ENCODE assay signal across 1 cellular context in genomic region chr4:8585721-8586161, GRCh38.
TF ChIP-seq lines count a peak whose summit lies in the region.

No MANE protein-coding gene starts in this region.

TF ChIP-seq in H1, 55 proteins besides CTCF, POLR2A, EP300 and RAD21:
- TF ChIP-seq RNF2 (IDR thresholded peaks at IDR 0.05; ENCODE audit: borderline replicate concordance, low read depth, low read length, missing control alignments, poor library complexity, severe bottlenecking) (no peak), ASH2L (IDR thresholded peaks at IDR 0.05; ENCODE audit: low read length) (no peak), ZNF274 (IDR thresholded peaks at IDR 0.05; ENCODE audit: borderline replicate concordance, extremely low read depth, low read length) (no peak), TAF1 (IDR thresholded peaks at IDR 0.05; ENCODE audit: low read depth, low read length) (no peak), CBX8 (IDR thresholded peaks at IDR 0.05; ENCODE audit: borderline replicate concordance, low read depth, low read length) (no peak), PHF8 (conservative IDR thresholded peaks at IDR 0.05; ENCODE audit: low read depth, low read length) (no peak), NANOG (IDR thresholded peaks at IDR 0.05; ENCODE audit: insufficient read depth, low read depth, low read length, poor library complexity, severe bottlenecking) (no peak), TCF12 (IDR thresholded peaks at IDR 0.05; ENCODE audit: low read depth, low read length) (no peak), BCL11A (IDR thresholded peaks at IDR 0.05; ENCODE audit: low read depth in 2 of 2, low read length in 2 of 2) (no peak), ATF3 (IDR thresholded peaks at IDR 0.05; ENCODE audit: insufficient read depth, low read depth, low read length) (no peak), JUND (IDR thresholded peaks at IDR 0.05; ENCODE audit: low read length) (no peak), CHD2 (IDR thresholded peaks at IDR 0.05; ENCODE audit: low read length) (no peak), CTBP2 (IDR thresholded peaks at IDR 0.05; ENCODE audit: borderline replicate concordance, insufficient read depth, insufficient read length, low read length) (no peak)
